In genomic region chr9:70477907-70478480, GRCh38 we compare ENCODE assay signal across 15 cellular contexts.
DNase-seq lines count a peak whose midpoint lies in the region; ATAC-seq and TF ChIP-seq lines count a peak whose summit lies in the region.
"Had no signal": no experiment of that assay in that cellular context is flagged by ENCODE, and none has a peak within 500 bp of the region (broad histone marks: within the 10 kb centered on the region; RNA-seq: fewer than 3 reads in every experiment).

No MANE protein-coding gene starts in this region.

- H3K9me3 ChIP-seq in thoracic aorta (no peaks in the 10 kb centered on the region), SJCRH30 (replicated peaks) (no peaks in the 10 kb centered on the region)
- H3K9me3 ChIP-seq: colonic mucosa had no signal

- H3K36me3 ChIP-seq in thoracic aorta, result no peaks in the 10 kb centered on the region
- H3K36me3 ChIP-seq in SJCRH30, result no peaks in the 10 kb centered on the region
- H3K36me3 ChIP-seq: colonic mucosa had no signal

- TF ChIP-seq CTCF in LNCaP clone FGC (IDR thresholded peaks at IDR 0.05; ENCODE audit: control insufficient read depth, extremely low read depth, insufficient read depth), result no peak
- TF ChIP-seq CTCF in mesothelial cell of epicardium (IDR thresholded peaks at IDR 0.05; ENCODE audit: unreplicated experiment), result no peak
- TF ChIP-seq CTCF in thoracic aorta (IDR thresholded peaks at IDR 0.05), result no peak

- H3K27ac Mint-ChIP-seq in mesothelial cell of epicardium, result peak overlapping the region; percentile 11
- H3K27ac Mint-ChIP-seq: activated B cell treated with CpG ODN at 0.5 μM for 24 hours; activated naive CD8-positive, alpha-beta T cell; CD4-positive, alpha-beta memory T cell; progenitor cell of endocrine pancreas had no signal

- DNase-seq in LNCaP clone FGC (ENCODE audit: low read depth) (peak; percentile 86), cerebellum (ENCODE audit: low spot score) (peak; percentile 17), mesothelial cell of epicardium (ENCODE audit: low spot score in 2 of 2, unreplicated experiment in 2 of 2) (no peak), thoracic aorta (ENCODE audit: low spot score) (no peak), NCI-H2196 treated with DMSO at 0.1 percent for 48 hours (lab: John Stamatoyannopoulos, UW; ENCODE audit: unreplicated experiment) (no peak), SJCRH30 (no peak), SKM-1 treated with dmso at 0.1 percent for 144 hours (lab: John Stamatoyannopoulos, UW; ENCODE audit: unreplicated experiment) (no peak), AG08395 (ENCODE audit: low spot score) (no peak)
- DNase-seq: activated B cell treated with CpG ODN at 0.5 μM for 24 hours; activated CD8-positive, alpha-beta memory T cell treated with anti-CD3 and anti-CD28 coated beads, Interleukin-2, amount 50 U/mL, for 4 hours; CD4-positive, alpha-beta memory T cell; colonic mucosa; NCI-H345 had no signal

- peak; percentile 45 for ATAC-seq in thoracic aorta (ENCODE audit: insufficient number of reproducible peaks, low FRiP score, low read depth)

- H3K27me3 ChIP-seq in thoracic aorta (replicated peaks; ENCODE audit: insufficient read depth), result no peaks in the 10 kb centered on the region
- no peaks in the 10 kb centered on the region for H3K27me3 ChIP-seq in SJCRH30
- H3K27me3 ChIP-seq: colonic mucosa had no signal

- no peaks in the 10 kb centered on the region for H3K27me3 Mint-ChIP-seq in mesothelial cell of epicardium (ENCODE audit: low read depth)
- H3K27me3 Mint-ChIP-seq: activated naive CD8-positive, alpha-beta T cell had no signal

- H3K36me3 Mint-ChIP-seq in mesothelial cell of epicardium, result no peaks in the 10 kb centered on the region
- H3K36me3 Mint-ChIP-seq: CD4-positive, alpha-beta memory T cell had no signal

- H3K27ac ChIP-seq in thoracic aorta (peak overlapping the region; percentile 94 to 96), SJCRH30 (no peak overlapping the region)

- H3K9me3 Mint-ChIP-seq in mesothelial cell of epicardium, result peaks cover 6% of the 10 kb centered on the region
- H3K9me3 Mint-ChIP-seq: activated B cell treated with CpG ODN at 0.5 μM for 24 hours; CD4-positive, alpha-beta memory T cell had no signal

- no peak overlapping the region for H3K4me3 Mint-ChIP-seq in mesothelial cell of epicardium
- H3K4me3 Mint-ChIP-seq: activated B cell treated with CpG ODN at 0.5 μM for 24 hours; activated naive CD8-positive, alpha-beta T cell; CD4-positive, alpha-beta memory T cell had no signal

- no peak overlapping the region for H3K4me3 ChIP-seq in LNCaP clone FGC (ENCODE audit: low read depth, low read length)
- no peak overlapping the region for H3K4me3 ChIP-seq in thoracic aorta
- no peak overlapping the region for H3K4me3 ChIP-seq in SJCRH30
- H3K4me3 ChIP-seq: colonic mucosa had no signal

- H3K4me1 ChIP-seq in thoracic aorta (ENCODE audit: control insufficient read depth in 1 of 2, low read depth in 2 of 2), result peaks cover 47 to 69% of the 10 kb centered on the region in 2 donors
- H3K4me1 ChIP-seq in SJCRH30, result peaks cover 28% of the 10 kb centered on the region

- H3K4me1 Mint-ChIP-seq in mesothelial cell of epicardium, result peaks cover 37% of the 10 kb centered on the region
- H3K4me1 Mint-ChIP-seq: activated B cell treated with CpG ODN at 0.5 μM for 24 hours; CD4-positive, alpha-beta memory T cell had no signal

Comparison
In these comparisons a context has a peak if more than half of its experiments do, and no peak if none do; other contexts are left out.
1. DNase-seq: peak in LNCaP clone FGC (single experiment) and cerebellum (single experiment); none in mesothelial cell of epicardium (0 of 2), thoracic aorta (single experiment), NCI-H2196 treated with DMSO at 0.1 percent for 48 hours (single experiment), SJCRH30 (0 of 2), SKM-1 treated with dmso at 0.1 percent for 144 hours (single experiment) and AG08395 (single experiment).